Comparison of ENCODE assay signal across 8 cellular contexts in the genomic region with DNA sequence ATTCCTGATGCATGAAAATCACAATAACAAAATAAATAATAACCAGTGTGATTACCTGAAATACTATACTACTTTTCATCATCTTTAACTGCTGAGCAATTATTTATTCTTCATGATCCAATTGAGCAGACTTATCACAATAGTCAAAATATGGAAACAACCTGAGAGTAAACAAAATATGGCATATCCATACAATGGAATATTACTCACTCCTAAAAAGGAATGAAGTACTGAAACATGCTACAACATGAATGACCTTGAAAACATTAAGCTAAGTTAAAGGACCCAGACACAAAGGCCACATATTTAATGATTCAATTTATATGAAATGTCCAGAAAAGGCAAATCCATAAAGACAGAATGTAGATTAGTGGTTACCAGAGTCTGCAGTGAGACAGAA.
"Had no signal": no experiment of that assay in that cellular context is flagged by ENCODE, and none has a peak within 500 bp of the region (broad histone marks: within the 10 kb centered on the region; RNA-seq: fewer than 3 reads in every experiment).

No MANE protein-coding gene starts in this region.

- H3K4me2 ChIP-seq: GM23338 had no signal

- FAIRE-seq: H1, HepG2 had no signal

- H3K27ac ChIP-seq: HL-60 had no signal

- H3K4me1 ChIP-seq: HAP-1 had no signal

- H2AFZ ChIP-seq: GM23338 had no signal

- H3K36me3 ChIP-seq: HAP-1 had no signal

- DNase-seq: H7, KG1 had no signal

- ATAC-seq: GM23338, HCT116, HepG2 had no signal

- H3K4me3 ChIP-seq: GM23338, HAP-1 had no signal
